In genomic region chr9:113464286-113464660, GRCh38 we compare ENCODE assay signal across 13 cellular contexts. TPM values are rescaled to one million over a fixed set of nuclear protein-coding genes. Genes with fewer than 3 reads are reported as not detected.
A peak's percentile ranks its signal among the peaks of the same experiment; 100 is the strongest.
DNase-seq lines count a peak whose midpoint lies in the region; ATAC-seq, FAIRE-seq and TF ChIP-seq lines count a peak whose summit lies in the region.
"Had no signal": no experiment of that assay in that cellular context is flagged by ENCODE, and none has a peak within 500 bp of the region (broad histone marks: within the 10 kb centered on the region; RNA-seq: fewer than 3 reads in every experiment).

No MANE protein-coding gene starts in this region.

- H2AFZ ChIP-seq in endothelial cell of umbilical vein (ENCODE audit: low read depth, low read length) (no peak overlapping the region), neural cell (ENCODE audit: low read depth, low read length) (no peak overlapping the region)

- H3K4me2 ChIP-seq in endothelial cell of umbilical vein (ENCODE audit: insufficient read depth, low read length) (peak overlapping the region; percentile 36), neural cell (ENCODE audit: low read length) (no peak overlapping the region)

- TF ChIP-seq EP300 in neural cell (conservative IDR thresholded peaks at IDR 0.05; ENCODE audit: poor library complexity, severe bottlenecking) = no peak

- no peaks in the 10 kb centered on the region for H3K9me1 ChIP-seq in endothelial cell of umbilical vein (replicated peaks; ENCODE audit: control insufficient read depth, extremely low read depth, insufficient read depth, low read length)

- ATAC-seq in left ventricle myocardium superior (no peak), HG02588 (IDR thresholded peaks at IDR 0.05; ENCODE audit: unreplicated experiment) (no peak), HG03196 (IDR thresholded peaks at IDR 0.05; ENCODE audit: unreplicated experiment) (no peak), GM21381 (IDR thresholded peaks at IDR 0.05; ENCODE audit: unreplicated experiment) (no peak)
- no peak for ATAC-seq in stimulated activated naive CD8-positive, alpha-beta T cell treated with anti-CD3 and anti-CD28 coated beads, Interleukin-15, amount 100 ng/mL, for 72 hours
- ATAC-seq: SK-N-SH treated with all-trans-retinoic acid at 6 μM for 48 hours had no signal

- CTCF ChIA-PET in endothelial cell of umbilical vein (lab: Charles Lee) = interaction anchor here (1.2 to 2.6 kb wide), 5 partner anchors 10 to 191 kb away, joined by 3 to 9 read pairs (median 4); no protein-coding TSS in a partner anchor

- H3K4me3 Mint-ChIP-seq in stimulated activated naive CD8-positive, alpha-beta T cell treated with anti-CD3 and anti-CD28 coated beads, Interleukin-15, amount 100 ng/mL, for 72 hours = no peak overlapping the region

- H3K27me3 ChIP-seq in left ventricle myocardium inferior (ENCODE audit: low read depth) = peaks cover 12% of the 10 kb centered on the region
- H3K27me3 ChIP-seq in endothelial cell of umbilical vein (ENCODE audit: control insufficient read depth in 2 of 2, insufficient read depth in 2 of 2, low read length in 2 of 2) = no peaks in the 10 kb centered on the region
- H3K27me3 ChIP-seq in neural cell (ENCODE audit: insufficient read depth, low read depth, low read length) = peaks cover 13% of the 10 kb centered on the region

- H3K27ac Mint-ChIP-seq in stimulated activated naive CD8-positive, alpha-beta T cell treated with anti-CD3 and anti-CD28 coated beads, Interleukin-15, amount 100 ng/mL, for 72 hours = no peak overlapping the region

- no peaks in the 10 kb centered on the region for H4K20me1 ChIP-seq in endothelial cell of umbilical vein (replicated peaks; ENCODE audit: control insufficient read depth, extremely low read depth, insufficient read depth, low read length)
- H4K20me1 ChIP-seq in neural cell (ENCODE audit: insufficient read depth) = no peaks in the 10 kb centered on the region

- DNase-seq in left ventricle myocardium inferior (no peak), left ventricle myocardium superior (no peak), endothelial cell of umbilical vein (ENCODE audit: low read depth, low spot score) (no peak)
- DNase-seq in stimulated activated naive CD8-positive, alpha-beta T cell treated with anti-CD3 and anti-CD28 coated beads, Interleukin-15, amount 100 ng/mL, for 72 hours = no peak
- DNase-seq: activated CD4-positive, alpha-beta T cell treated with anti-CD3 and anti-CD28 coated beads for 1 hour; activated effector memory CD4-positive, alpha-beta T cell treated with Interleukin-2 at 50 U/mL for 16 hours; central memory CD4-positive, alpha-beta T cell; left cardiac atrium had no signal

- no peaks in the 10 kb centered on the region for H3K36me3 ChIP-seq in left ventricle myocardium inferior
- no peaks in the 10 kb centered on the region for H3K36me3 ChIP-seq in endothelial cell of umbilical vein (ENCODE audit: control insufficient read depth in 2 of 2, extremely low read depth in 1 of 2, insufficient read depth in 2 of 2, low read length in 2 of 2)
- H3K36me3 ChIP-seq in neural cell (ENCODE audit: insufficient read depth, low read length) = no peaks in the 10 kb centered on the region

- H3K27ac ChIP-seq in left ventricle myocardium inferior (replicated peaks) = peak overlapping the region; percentile 87
- H3K27ac ChIP-seq in endothelial cell of umbilical vein (ENCODE audit: insufficient read depth, low read depth, low read length) = no peak overlapping the region
- no peak overlapping the region for H3K27ac ChIP-seq in neural cell (ENCODE audit: low read length)

- H3K4me1 ChIP-seq in left ventricle myocardium inferior (peaks cover 23% of the 10 kb centered on the region), endothelial cell of umbilical vein (ENCODE audit: control insufficient read depth, extremely low read depth, insufficient read depth, low read length) (no peaks in the 10 kb centered on the region)

- no peak for TF ChIP-seq CTCF in left ventricle myocardium inferior (IDR thresholded peaks at IDR 0.05; ENCODE audit: borderline replicate concordance)
- no peak for TF ChIP-seq CTCF in endothelial cell of umbilical vein (IDR thresholded peaks at IDR 0.05; ENCODE audit: extremely low read depth in 1 of 2, insufficient read depth in 1 of 2, low read depth in 1 of 2, low read length in 2 of 2)
- TF ChIP-seq CTCF in neural cell (IDR thresholded peaks at IDR 0.05; ENCODE audit: poor library complexity, severe bottlenecking) = no peak

- dilution Hi-C loops in endothelial cell of umbilical vein (cut with MboI; ENCODE audit: extremely low pct_ligation_motif_present, low sequenced_read_pairs) = no loop called here

- H3F3A ChIP-seq in neural cell (ENCODE audit: insufficient read depth, low read length, poor library complexity, severe bottlenecking) = no peaks in the 10 kb centered on the region

- peaks cover 7 to 11% of the 10 kb centered on the region in 2 donors for H3K9me3 Mint-ChIP-seq in stimulated activated naive CD8-positive, alpha-beta T cell treated with anti-CD3 and anti-CD28 coated beads, Interleukin-15, amount 100 ng/mL, for 72 hours

- H3K4me1 Mint-ChIP-seq in stimulated activated naive CD8-positive, alpha-beta T cell treated with anti-CD3 and anti-CD28 coated beads, Interleukin-15, amount 100 ng/mL, for 72 hours = peaks cover 11% of the 10 kb centered on the region

- H3K79me2 ChIP-seq in endothelial cell of umbilical vein (ENCODE audit: control insufficient read depth, insufficient read depth, low read length) (no peaks in the 10 kb centered on the region), neural cell (replicated peaks; ENCODE audit: insufficient read depth, low read length) (no peaks in the 10 kb centered on the region)

- no peaks in the 10 kb centered on the region for H3K9me2 ChIP-seq in neural cell (ENCODE audit: insufficient read depth, low read length)

- H3K27me3 Mint-ChIP-seq in stimulated activated naive CD8-positive, alpha-beta T cell treated with anti-CD3 and anti-CD28 coated beads, Interleukin-15, amount 100 ng/mL, for 72 hours = no peaks in the 10 kb centered on the region

- H3K9me3 ChIP-seq in left ventricle myocardium inferior (replicated peaks) = peaks cover 6% of the 10 kb centered on the region
- no peaks in the 10 kb centered on the region for H3K9me3 ChIP-seq in endothelial cell of umbilical vein (replicated peaks; ENCODE audit: control insufficient read depth, insufficient read depth, low read length)
- H3K9me3 ChIP-seq in neural cell (ENCODE audit: low read length) = no peaks in the 10 kb centered on the region

- H3K4me3 ChIP-seq in left ventricle myocardium inferior (peak overlapping the region; percentile 70), endothelial cell of umbilical vein (replicated peaks in 1 of 3; ENCODE audit: insufficient read depth in 1 of 3, low read depth in 1 of 3, low read length in 3 of 3) (peak overlapping the region in 1 of 3 experiments; percentile 37), neural cell (ENCODE audit: low read length) (peak overlapping the region; percentile 61)

- TF ChIP-seq POLR2A in endothelial cell of umbilical vein (IDR thresholded peaks at IDR 0.05; ENCODE audit: low read depth, low read length) = no peak

- TF ChIP-seq RAD21 in neural cell (conservative IDR thresholded peaks at IDR 0.05) = no peak

- no peak overlapping the region for H3K9ac ChIP-seq in endothelial cell of umbilical vein (replicated peaks; ENCODE audit: extremely low read depth, insufficient read depth, low read length)
- H3K9ac ChIP-seq in neural cell (ENCODE audit: low read length) = no peak overlapping the region

- no peak for FAIRE-seq in endothelial cell of umbilical vein (lab: Jason Lieb, UNC)

- intact Hi-C loops in left ventricle myocardium inferior (cut with micrococcal nuclease) = no loop called here
- intact Hi-C loops in left ventricle myocardium superior (cut with micrococcal nuclease) = no loop called here
- intact Hi-C loops in endothelial cell of umbilical vein (cut with micrococcal nuclease) = no loop called here

- POLR2A ChIA-PET in endothelial cell of umbilical vein (lab: Charles Lee) = no interaction called here

- BruUV-seq in endothelial cell of umbilical vein (replicated peaks; lab: Mats Ljungman, UMichigan) = no TSS peak

RNA-seq across cellular contexts. Expression of gene RGS3, which starts 0.7 kb away (rescaled TPM):
- total RNA-seq in left ventricle myocardium inferior = 187 TPM
- 115 TPM for total RNA-seq in left ventricle myocardium superior
- 407 and 416 TPM in 2 replicates for total RNA-seq in endothelial cell of umbilical vein
- polyA plus RNA-seq in endothelial cell of umbilical vein = 356 and 385 TPM in 2 replicates
- polyA plus RNA-seq in endothelial cell of umbilical vein (2011; cell fraction: cytosol; rRNA removed) = 317 and 396 TPM in 2 replicates
- polyA plus RNA-seq in endothelial cell of umbilical vein (2011; cell fraction: nucleus; rRNA removed) = 509 and 635 TPM in 2 replicates
- 125 and 130 TPM in 2 replicates for polyA plus RNA-seq in endothelial cell of umbilical vein (2012)
- 566 and 594 TPM in 2 replicates for polyA minus RNA-seq in endothelial cell of umbilical vein
- 16.0 TPM for polyA minus RNA-seq in endothelial cell of umbilical vein (2011; cell fraction: cytosol; rRNA and poly(A)+ RNA removed)
- 401 and 590 TPM in 2 replicates for polyA minus RNA-seq in endothelial cell of umbilical vein (2011; cell fraction: nucleus; rRNA and poly(A)+ RNA removed)
- 25.3 and 36.4 TPM in 2 replicates for polyA plus RNA-seq in neural cell
- polyA minus RNA-seq in neural cell = 22.7 and 23.6 TPM in 2 replicates

RNA-seq across cellular contexts. Expression of gene C9orf43, which starts 53.7 kb away (rescaled TPM):
- total RNA-seq in left ventricle myocardium inferior (0.14 TPM), left ventricle myocardium superior (0.12 TPM), endothelial cell of umbilical vein (0.66 and 0.88 TPM in 2 replicates)
- polyA plus RNA-seq in endothelial cell of umbilical vein (0.08 and 0.25 TPM in 2 replicates), neural cell (0.33 TPM in 1 of 2 replicates, not detected in the other)
- 0.34 and 0.35 TPM in 2 replicates for polyA plus RNA-seq in endothelial cell of umbilical vein (2011; cell fraction: cytosol; rRNA removed)
- 0.98 and 1.1 TPM in 2 replicates for polyA plus RNA-seq in endothelial cell of umbilical vein (2011; cell fraction: nucleus; rRNA removed)
- polyA plus RNA-seq in endothelial cell of umbilical vein (2012) = 0.28 and 0.57 TPM in 2 replicates
- polyA minus RNA-seq in endothelial cell of umbilical vein (0.85 and 1.9 TPM in 2 replicates), neural cell (0.46 and 0.73 TPM in 2 replicates)
- polyA minus RNA-seq in endothelial cell of umbilical vein (2011; cell fraction: cytosol; rRNA and poly(A)+ RNA removed) = not detected
- polyA minus RNA-seq in endothelial cell of umbilical vein (2011; cell fraction: nucleus; rRNA and poly(A)+ RNA removed) = 1.0 and 1.7 TPM in 2 replicates

RNA-seq across cellular contexts. Expression of gene POLE3, which starts 53.8 kb away (rescaled TPM):
- total RNA-seq in left ventricle myocardium inferior (22.5 TPM), left ventricle myocardium superior (25.1 TPM), endothelial cell of umbilical vein (53.8 and 54.3 TPM in 2 replicates)
- polyA plus RNA-seq in endothelial cell of umbilical vein (61.5 and 68.6 TPM in 2 replicates), neural cell (99.8 and 119 TPM in 2 replicates)
- 55.8 and 60.0 TPM in 2 replicates for polyA plus RNA-seq in endothelial cell of umbilical vein (2011; cell fraction: cytosol; rRNA removed)
- polyA plus RNA-seq in endothelial cell of umbilical vein (2011; cell fraction: nucleus; rRNA removed) = 43.1 and 68.8 TPM in 2 replicates
- polyA plus RNA-seq in endothelial cell of umbilical vein (2012) = 62.2 and 78.6 TPM in 2 replicates
- polyA minus RNA-seq in endothelial cell of umbilical vein (42.8 and 53.7 TPM in 2 replicates), neural cell (69.8 and 69.9 TPM in 2 replicates)
- polyA minus RNA-seq in endothelial cell of umbilical vein (2011; cell fraction: cytosol; rRNA and poly(A)+ RNA removed) = 46.3 TPM
- polyA minus RNA-seq in endothelial cell of umbilical vein (2011; cell fraction: nucleus; rRNA and poly(A)+ RNA removed) = 14.6 and 18.9 TPM in 2 replicates
